ENCODE assay signal across 19 cellular contexts in genomic region chr2:128489580-128490273, GRCh38.
DNase-seq lines count a peak whose midpoint lies in the region; ATAC-seq and TF ChIP-seq lines count a peak whose summit lies in the region.
"Had no signal": no experiment of that assay in that cellular context is flagged by ENCODE, and none has a peak within 500 bp of the region (broad histone marks: within the 10 kb centered on the region; RNA-seq: fewer than 3 reads in every experiment).

No MANE protein-coding gene starts in this region.

- no peak overlapping the region for H3K4me3 Mint-ChIP-seq in activated T-helper 17 cell treated with anti-CD3 and anti-CD28 coated beads, Interleukin-2, amount 50 U/mL, for 72 hours
- H3K4me3 Mint-ChIP-seq: activated B cell treated with CpG ODN at 0.5 μM for 24 hours; activated CD8-positive, alpha-beta T cell treated with anti-CD3 and anti-CD28 coated beads, Interleukin-2, amount 10 ng/mL, durations not matched to agents 7 days and 5 days had no signal

- no peak for ATAC-seq in HG03439 (IDR thresholded peaks at IDR 0.05; ENCODE audit: unreplicated experiment)
- no peak for ATAC-seq in activated T-helper 17 cell treated with anti-CD3 and anti-CD28 coated beads, Interleukin-2, amount 50 U/mL, for 72 hours (replicated peaks)
- ATAC-seq: activated CD8-positive, alpha-beta T cell treated with anti-CD3 and anti-CD28 coated beads, Interleukin-2, amount 10 ng/mL, durations not matched to agents 7 days and 5 days; foreskin keratinocyte; right lobe of liver had no signal

- H3K4me1 ChIP-seq in stomach = peaks cover 0 to 17% (median 9%) of the 10 kb centered on the region in 4 donors
- H3K4me1 ChIP-seq: foreskin keratinocyte, right lobe of liver had no signal

- H3K27ac ChIP-seq in HL-60 (replicated peaks) = peak overlapping the region; percentile 51
- no peak overlapping the region for H3K27ac ChIP-seq in epithelial cell of prostate
- no peak overlapping the region for H3K27ac ChIP-seq in stomach
- H3K27ac ChIP-seq: cardiac muscle cell, foreskin keratinocyte, right lobe of liver had no signal

- DNase-seq in HL-60 (ENCODE audit: low read depth in 1 of 2, low spot score in 1 of 2) = peak in 1 of 2 experiments; percentile 39
- DNase-seq in SKM-1 (lab: John Stamatoyannopoulos, UW; ENCODE audit: unreplicated experiment) = peak; percentile 5
- DNase-seq in epithelial cell of prostate (ENCODE audit: low read depth, low spot score) = peak; percentile 1
- peak; percentile 25 for DNase-seq in stomach
- no peak for DNase-seq in MG63
- DNase-seq: activated B cell treated with CpG ODN at 0.5 μM for 24 hours; activated CD8-positive, alpha-beta T cell treated with anti-CD3 and anti-CD28 coated beads, Interleukin-2, amount 10 ng/mL, durations not matched to agents 7 days and 5 days; activated T-cell treated with anti-CD3 and anti-CD28 coated beads, Interleukin-2, amount 50 U/mL, for 48 hours; foreskin keratinocyte; H7; NCI-H345; NK-92 treated with Interleukin-12 subunit alpha and Interleukin-12 subunit beta, amount 100 ng/mL, for 24 hours; occipital lobe; stimulated activated CD4-positive, alpha-beta T cell treated with anti-CD3 and anti-CD28 coated beads, Interleukin-2, amount 100 ng/mL, for 24 hours; T-helper 1 cell had no signal

- intact Hi-C loops in stomach (cut with DNase I; ENCODE audit: low total_unique reads) = no loop called here

- H3K27me3 ChIP-seq in HL-60 (ENCODE audit: insufficient read depth, poor library complexity, severe bottlenecking) = no peaks in the 10 kb centered on the region
- peaks cover 0 to 13% (median 4%) of the 10 kb centered on the region in 3 donors for H3K27me3 ChIP-seq in stomach
- no peaks in the 10 kb centered on the region for H3K27me3 ChIP-seq in MG63
- H3K27me3 ChIP-seq: cardiac muscle cell, right lobe of liver had no signal

- no peak for TF ChIP-seq EP300 in stomach (IDR thresholded peaks at IDR 0.05)

- no peak overlapping the region for H3K27ac Mint-ChIP-seq in activated T-helper 17 cell treated with anti-CD3 and anti-CD28 coated beads, Interleukin-2, amount 50 U/mL, for 72 hours
- H3K27ac Mint-ChIP-seq: activated B cell treated with CpG ODN at 0.5 μM for 24 hours; activated CD8-positive, alpha-beta T cell treated with anti-CD3 and anti-CD28 coated beads, Interleukin-2, amount 10 ng/mL, durations not matched to agents 7 days and 5 days had no signal

- no peaks in the 10 kb centered on the region for H3K4me1 Mint-ChIP-seq in activated T-helper 17 cell treated with anti-CD3 and anti-CD28 coated beads, Interleukin-2, amount 50 U/mL, for 72 hours
- H3K4me1 Mint-ChIP-seq: activated B cell treated with CpG ODN at 0.5 μM for 24 hours had no signal

- 28 to 40% (median 34%) methylated on average over 9 of the region's 9 CpGs for WGBS in stomach, 5 donors

- no peak for TF ChIP-seq POLR2A in stomach (IDR thresholded peaks at IDR 0.05)

- TF ChIP-seq CTCF in HL-60 (IDR thresholded peaks at IDR 0.05; ENCODE audit: insufficient read depth, low read length) (no peak), stomach (IDR thresholded peaks at IDR 0.05) (no peak)

- H3K36me3 ChIP-seq in stomach (no peaks in the 10 kb centered on the region), MG63 (no peaks in the 10 kb centered on the region)
- H3K36me3 ChIP-seq: cardiac muscle cell, right lobe of liver had no signal

- peaks cover 0 to 9% (median 7%) of the 10 kb centered on the region in 4 donors for H3K9me3 ChIP-seq in stomach
- no peaks in the 10 kb centered on the region for H3K9me3 ChIP-seq in MG63
- H3K9me3 ChIP-seq: right lobe of liver had no signal

- H3K27me3 Mint-ChIP-seq in activated T-helper 17 cell treated with anti-CD3 and anti-CD28 coated beads, Interleukin-2, amount 50 U/mL, for 72 hours = peaks cover 10% of the 10 kb centered on the region

- no peaks in the 10 kb centered on the region for H3K9me3 Mint-ChIP-seq in activated T-helper 17 cell treated with anti-CD3 and anti-CD28 coated beads, Interleukin-2, amount 50 U/mL, for 72 hours

- no peaks in the 10 kb centered on the region for H3K36me3 Mint-ChIP-seq in activated T-helper 17 cell treated with anti-CD3 and anti-CD28 coated beads, Interleukin-2, amount 50 U/mL, for 72 hours (ENCODE audit: low read depth)

- no peak overlapping the region for H3K4me3 ChIP-seq in HL-60 (replicated peaks; ENCODE audit: insufficient read depth, low read length)
- H3K4me3 ChIP-seq in stomach = no peak overlapping the region
- no peak overlapping the region for H3K4me3 ChIP-seq in MG63
- H3K4me3 ChIP-seq: cardiac muscle cell, right lobe of liver had no signal
